1 cellular context compared by ENCODE assay signal in genomic region chr5:472656-473343, GRCh38.
A peak's percentile ranks its signal among the peaks of the same experiment; 100 is the strongest.
TF ChIP-seq lines count a peak whose summit lies in the region.

No MANE protein-coding gene starts in this region.

TF ChIP-seq in GM12878, 131 proteins besides CTCF, POLR2A, EP300 and RAD21 (continued from another document):
- TF ChIP-seq ZBTB40 (IDR thresholded peaks at IDR 0.05; ENCODE audit: borderline replicate concordance) = no peak
- peak; percentile 82 for TF ChIP-seq MAX (IDR thresholded peaks at IDR 0.05; ENCODE audit: low read depth, low read length)
- peak; percentile 24 for TF ChIP-seq RELA (IDR thresholded peaks at IDR 0.05; ENCODE audit: borderline replicate concordance, partially characterized antibody)
- TF ChIP-seq SMC3 (IDR thresholded peaks at IDR 0.05; ENCODE audit: borderline replicate concordance, low read length) = no peak
- TF ChIP-seq CHD1 (IDR thresholded peaks at IDR 0.05; ENCODE audit: low read depth, low read length) = no peak
- TF ChIP-seq NFXL1 (IDR thresholded peaks at IDR 0.05; ENCODE audit: borderline replicate concordance) = no peak
- peak; percentile 49; the same call in 1 of the 2 replicates for TF ChIP-seq TAF1 (IDR thresholded peaks at IDR 0.05; ENCODE audit: borderline replicate concordance, low read depth, low read length)
- peak; percentile 41; the same call in 1 of the 2 replicates for TF ChIP-seq MXI1 (IDR thresholded peaks at IDR 0.05; ENCODE audit: low read depth, low read length)
- no peak; the same call in none of the 2 replicates for TF ChIP-seq GATAD2B (conservative IDR thresholded peaks at IDR 0.05; ENCODE audit: low read depth)
- peak in 1 of 2 experiments; percentile 87; a peak in 2 of 3 replicates for TF ChIP-seq EGR1 (IDR thresholded peaks at IDR 0.05; ENCODE audit: borderline replicate concordance in 1 of 2, low read depth in 2 of 2, low read length in 2 of 2)
- TF ChIP-seq PML (IDR thresholded peaks at IDR 0.05; ENCODE audit: low read length) = peak; percentile 57; the same call in 1 of the 2 replicates
- peak; percentile 56; the same call in 1 of the 2 replicates for TF ChIP-seq POLR2AphosphoS2 (IDR thresholded peaks at IDR 0.05; ENCODE audit: low read depth, low read length)
- 0 out of 2 replicates have a peak, but pooled peaks have one; percentile 34 for TF ChIP-seq TCF12 (IDR thresholded peaks at IDR 0.05; ENCODE audit: low read depth, low read length)
- no peak for TF ChIP-seq RCOR1 (conservative IDR thresholded peaks at IDR 0.05; ENCODE audit: low read depth, low read length)
- TF ChIP-seq BACH1 (IDR thresholded peaks at IDR 0.05; ENCODE audit: borderline replicate concordance) = peak; percentile 8
- 0 out of 2 replicates have a peak, but pooled peaks have one; percentile 40 for TF ChIP-seq ZNF207 (IDR thresholded peaks at IDR 0.05; ENCODE audit: borderline replicate concordance)
- TF ChIP-seq CBX5 (IDR thresholded peaks at IDR 0.05; ENCODE audit: low read depth) = no peak
- TF ChIP-seq NRF1 (conservative IDR thresholded peaks at IDR 0.05; ENCODE audit: low read depth, low read length) = peak; percentile 75
- no peak for TF ChIP-seq SIX5 (IDR thresholded peaks at IDR 0.05; ENCODE audit: low read depth, low read length, severe bottlenecking)
- TF ChIP-seq NR2F1 (conservative IDR thresholded peaks at IDR 0.05) = 0 out of 2 replicates have a peak, but pooled peaks have one; percentile 2
- no peak for TF ChIP-seq NFIC (IDR thresholded peaks at IDR 0.05; ENCODE audit: low read depth, low read length)
- peak; percentile 36; the same call in 1 of the 2 replicates for TF ChIP-seq DPF2 (IDR thresholded peaks at IDR 0.05)
- no peak for TF ChIP-seq ZBTB11 (CRISPR knock-in tag; IDR thresholded peaks at IDR 0.05)
- 0 out of 2 replicates have a peak, but pooled peaks have one; percentile 30 for TF ChIP-seq SIN3A (IDR thresholded peaks at IDR 0.05; ENCODE audit: low read depth, low read length)
- peak; percentile 74; the same call in 1 of the 2 replicates for TF ChIP-seq POLR2AphosphoS5 (IDR thresholded peaks at IDR 0.05; ENCODE audit: low read length)
- TF ChIP-seq ZSCAN29 (IDR thresholded peaks at IDR 0.05) = no peak
- TF ChIP-seq ZNF687 (IDR thresholded peaks at IDR 0.05) = peak; percentile 98
- no peak for TF ChIP-seq GABPA (IDR thresholded peaks at IDR 0.05; ENCODE audit: low read depth)
- TF ChIP-seq IKZF1 (conservative IDR thresholded peaks at IDR 0.05) = peak; percentile 94
- peak; percentile 63 for TF ChIP-seq LARP7 (IDR thresholded peaks at IDR 0.05)
- TF ChIP-seq E4F1 (IDR thresholded peaks at IDR 0.05; ENCODE audit: borderline replicate concordance, partially characterized antibody) = no peak
- peak; percentile 88; the same call in 1 of the 2 replicates for TF ChIP-seq PAX5 (IDR thresholded peaks at IDR 0.05; ENCODE audit: borderline replicate concordance, low read depth, low read length)
- no peak for TF ChIP-seq RAD51 (IDR thresholded peaks at IDR 0.05)
- 0 out of 2 replicates have a peak, but pooled peaks have one; percentile 63 for TF ChIP-seq TCF3 (IDR thresholded peaks at IDR 0.05; ENCODE audit: borderline replicate concordance, insufficient read depth, low read depth, low read length)
- peak; percentile 90 to 97 for TF ChIP-seq BHLHE40 (IDR thresholded peaks at IDR 0.05; ENCODE audit: borderline replicate concordance in 1 of 2, low read depth in 2 of 2, low read length in 1 of 2)
- TF ChIP-seq SREBF1 (IDR thresholded peaks at IDR 0.05; ENCODE audit: low read length) = no peak
- TF ChIP-seq YY1 (IDR thresholded peaks at IDR 0.05; ENCODE audit: low read depth, low read length) = peak; percentile 79
- no peak; the same call in 1 of the 2 replicates for TF ChIP-seq HCFC1 (IDR thresholded peaks at IDR 0.05; ENCODE audit: low read length)
- no peak for TF ChIP-seq JUND (IDR thresholded peaks at IDR 0.05; ENCODE audit: low read depth, low read length)
- TF ChIP-seq E2F4 (IDR thresholded peaks at IDR 0.05; ENCODE audit: low read depth, low read length) = no peak
- TF ChIP-seq ZZZ3 (IDR thresholded peaks at IDR 0.05; ENCODE audit: control insufficient read depth, insufficient read length, low read depth) = no peak
- peak; percentile 21; the same call in 1 of the 2 replicates for TF ChIP-seq RELB (IDR thresholded peaks at IDR 0.05; ENCODE audit: low read depth)
- TF ChIP-seq ESRRA (IDR thresholded peaks at IDR 0.05; ENCODE audit: low read length) = no peak
TF ChIP-seq in GM12878: peak in this region for 25.
